In genomic region chr6:82889117-82889516, GRCh38 we compare ENCODE assay signal across 9 cellular contexts.
"Had no signal": no experiment of that assay in that cellular context is flagged by ENCODE, and none has a peak within 500 bp of the region (broad histone marks: within the 10 kb centered on the region; RNA-seq: fewer than 3 reads in every experiment).

No MANE protein-coding gene starts in this region.

- H3K9ac ChIP-seq: GM23248, KMS-11 had no signal

- DNase-seq: GM23248, GOT3, H9, HCEC 1CT, HFFc6, Karpas-422 had no signal

- H2AFZ ChIP-seq: GM23248 had no signal

- H3K4me3 ChIP-seq: GM23248 had no signal

- H3K4me2 ChIP-seq: KMS-11 had no signal

- FAIRE-seq: H54 had no signal

- H3K27ac ChIP-seq: GM23248, HL-60, KMS-11 had no signal
